Comparison of ENCODE assay signal across 27 cellular contexts in genomic region chr18:23282437-23282781, GRCh38.
DNase-seq lines count a peak whose midpoint lies in the region; ATAC-seq and TF ChIP-seq lines count a peak whose summit lies in the region.
"Had no signal": no experiment of that assay in that cellular context is flagged by ENCODE, and none has a peak within 500 bp of the region (broad histone marks: within the 10 kb centered on the region; RNA-seq: fewer than 3 reads in every experiment).

No MANE protein-coding gene starts in this region.

- TF ChIP-seq POLR2A in esophagus squamous epithelium (IDR thresholded peaks at IDR 0.05) (no peak), tibial nerve (IDR thresholded peaks at IDR 0.05) (no peak)

- no peak for ATAC-seq in activated CD4-positive, alpha-beta T cell treated with anti-CD3 and anti-CD28 coated beads for 36 hours
- ATAC-seq in HG03045 (IDR thresholded peaks at IDR 0.05; ENCODE audit: unreplicated experiment), result no peak
- ATAC-seq: effector memory CD8-positive, alpha-beta T cell; GM12878; heart right ventricle had no signal

- H3K4me3 ChIP-seq in SK-N-MC (0 out of 2 replicates have a peak overlapping the region, but pooled peaks have one; percentile 1), esophagus squamous epithelium (no peak overlapping the region), skin epidermis (no peak overlapping the region), tibial nerve (no peak overlapping the region)
- H3K4me3 ChIP-seq: colonic mucosa, GM12878, heart right ventricle, left lung, neural progenitor cell, prostate gland, tibial artery had no signal

- no peaks in the 10 kb centered on the region; the same call in none of the 2 replicates for H3K27me3 Mint-ChIP-seq in HFFc6 (ENCODE audit: insufficient read depth)
- H3K27me3 Mint-ChIP-seq in activated CD4-positive, alpha-beta T cell treated with anti-CD3 and anti-CD28 coated beads for 36 hours, result no peaks in the 10 kb centered on the region
- H3K27me3 Mint-ChIP-seq: brain; effector memory CD8-positive, alpha-beta T cell; stimulated activated naive CD8-positive, alpha-beta T cell treated with anti-CD3 and anti-CD28 coated beads, Interleukin-15, Interleukin-2, amounts not matched to agents 100 ng/mL and 50 ng/mL, for 24 hours had no signal

- no peak overlapping the region for H3K27ac ChIP-seq in SK-N-MC
- peak overlapping the region in 3 of 4 donors; percentile 31 to 60 (median 42) for H3K27ac ChIP-seq in esophagus squamous epithelium
- peak overlapping the region in 13 of 21 experiments; percentile 9 to 76 (median 39) for H3K27ac ChIP-seq in skin epidermis
- no peak overlapping the region for H3K27ac ChIP-seq in tibial nerve
- H3K27ac ChIP-seq: colonic mucosa, heart right ventricle, left lung, neural progenitor cell, prostate gland, tibial artery, WERI-Rb-1 had no signal

- WGBS in esophagus squamous epithelium, 2 donors, result 17 to 35% methylated on average over 1 to 6 of the region's 6 CpGs
- WGBS in tibial nerve, 2 donors, result 72 to 80% methylated on average over 5 to 6 of the region's 6 CpGs

- no peak overlapping the region for H3K9ac ChIP-seq in SK-N-MC (ENCODE audit: insufficient read length)
- H3K9ac ChIP-seq: neural progenitor cell had no signal

- H3K9me3 ChIP-seq in SK-N-MC (ENCODE audit: low read depth, low read length), result no peaks in the 10 kb centered on the region
- peaks cover 0 to 7% (median 0%) of the 10 kb centered on the region in 3 donors for H3K9me3 ChIP-seq in esophagus squamous epithelium
- peaks cover 0 to 5% (median under 1%) of the 10 kb centered on the region in 4 donors for H3K9me3 ChIP-seq in tibial nerve
- H3K9me3 ChIP-seq: colonic mucosa, prostate gland, tibial artery had no signal

- H3K9me3 Mint-ChIP-seq in HFFc6, result peaks cover 4% of the 10 kb centered on the region; the same call in 1 of the 2 replicates
- peaks cover 7% of the 10 kb centered on the region for H3K9me3 Mint-ChIP-seq in activated CD4-positive, alpha-beta T cell treated with anti-CD3 and anti-CD28 coated beads for 36 hours (ENCODE audit: low read depth)
- H3K9me3 Mint-ChIP-seq: immature natural killer cell had no signal

- POLR2A ChIA-PET in activated CD4-positive, alpha-beta T cell treated with anti-CD3 and anti-CD28 coated beads for 36 hours (lab: Charles Lee), result no interaction called here

- no peak overlapping the region for H3K4me3 Mint-ChIP-seq in HFFc6
- H3K4me3 Mint-ChIP-seq in activated CD4-positive, alpha-beta T cell treated with anti-CD3 and anti-CD28 coated beads for 36 hours, result no peak overlapping the region
- H3K4me3 Mint-ChIP-seq: brain; effector memory CD8-positive, alpha-beta T cell; immature natural killer cell; neural progenitor cell had no signal

- peaks cover 44% of the 10 kb centered on the region for H3K4me1 Mint-ChIP-seq in HFFc6 (ENCODE audit: low read depth)
- peaks cover 17% of the 10 kb centered on the region for H3K4me1 Mint-ChIP-seq in activated CD4-positive, alpha-beta T cell treated with anti-CD3 and anti-CD28 coated beads for 36 hours

- H3K36me3 ChIP-seq in SK-N-MC (ENCODE audit: insufficient read depth, low read length) (no peaks in the 10 kb centered on the region), esophagus squamous epithelium (no peaks in the 10 kb centered on the region), tibial nerve (peaks cover 0 to 9% (median 0%) of the 10 kb centered on the region in 3 donors)
- H3K36me3 ChIP-seq: colonic mucosa, heart right ventricle, left lung, neural progenitor cell, prostate gland, tibial artery, WERI-Rb-1 had no signal

- no peaks in the 10 kb centered on the region for H3K27me3 ChIP-seq in esophagus squamous epithelium
- no peaks in the 10 kb centered on the region for H3K27me3 ChIP-seq in tibial nerve
- H3K27me3 ChIP-seq: colonic mucosa, heart right ventricle, left lung, neural progenitor cell, tibial artery had no signal

- CTCF ChIA-PET in activated CD4-positive, alpha-beta T cell treated with anti-CD3 and anti-CD28 coated beads for 36 hours (lab: Charles Lee), result no interaction called here

- H3K36me3 Mint-ChIP-seq in HFFc6 (ENCODE audit: low read depth), result peaks cover 6% of the 10 kb centered on the region
- peaks cover 3% of the 10 kb centered on the region for H3K36me3 Mint-ChIP-seq in activated CD4-positive, alpha-beta T cell treated with anti-CD3 and anti-CD28 coated beads for 36 hours (ENCODE audit: low read depth)

- DNase-seq in HFFc6, result no peak
- no peak for DNase-seq in SK-N-MC (ENCODE audit: low read depth, low spot score)
- no peak for DNase-seq in esophagus squamous epithelium (lab: John Stamatoyannopoulos, UW)
- no peak for DNase-seq in tibial nerve (ENCODE audit: low spot score in 2 of 2)
- no peak for DNase-seq in activated CD4-positive, alpha-beta T cell treated with anti-CD3 and anti-CD28 coated beads for 36 hours
- DNase-seq in hepatic stellate cell (ENCODE audit: low spot score), result no peak
- DNase-seq: activated CD4-positive, alpha-beta T cell treated with anti-CD3 and anti-CD28 coated beads, Interleukin-2, amount 50 U/mL, for 4 hours; activated CD8-positive, alpha-beta memory T cell treated with anti-CD3 and anti-CD28 coated beads, Interleukin-2, amount 50 U/mL, for 4 hours; effector memory CD8-positive, alpha-beta T cell; heart right ventricle; immature natural killer cell; left lung; NCI-H1105; NCI-H2029; SIG-M5; stimulated activated CD4-positive, alpha-beta T cell treated with anti-CD3 and anti-CD28 coated beads, Interleukin-2, amount 100 ng/mL, for 48 hours; T-helper 2 cell; tibial artery had no signal

- no peak for TF ChIP-seq EP300 in tibial nerve (IDR thresholded peaks at IDR 0.05)

- intact Hi-C loops in esophagus squamous epithelium (cut with DNase I), result no loop called here
- intact Hi-C loops in activated CD4-positive, alpha-beta T cell treated with anti-CD3 and anti-CD28 coated beads for 36 hours (cut with DNase I, micrococcal nuclease), result no loop called here

- H3K4me1 ChIP-seq in esophagus squamous epithelium, result peaks cover 5 to 34% (median 24%) of the 10 kb centered on the region in 3 donors
- H3K4me1 ChIP-seq in tibial nerve, result no peaks in the 10 kb centered on the region
- H3K4me1 ChIP-seq: colonic mucosa, heart right ventricle, prostate gland had no signal

- TF ChIP-seq CTCF in HFFc6 (IDR thresholded peaks at IDR 0.05) (no peak), esophagus squamous epithelium (IDR thresholded peaks at IDR 0.05) (no peak), tibial nerve (IDR thresholded peaks at IDR 0.05) (no peak)

- H3K27ac Mint-ChIP-seq in HFFc6, result peak overlapping the region; percentile 83
- no peak overlapping the region for H3K27ac Mint-ChIP-seq in activated CD4-positive, alpha-beta T cell treated with anti-CD3 and anti-CD28 coated beads for 36 hours
- H3K27ac Mint-ChIP-seq: effector memory CD8-positive, alpha-beta T cell had no signal

Comparison
In these comparisons a context has a peak if more than half of its experiments do, and no peak if none do; other contexts are left out.
1. H3K27ac ChIP-seq: peak in esophagus squamous epithelium (3 of 4) and skin epidermis (13 of 21); none in SK-N-MC (single experiment) and tibial nerve (0 of 4).